1 cellular context compared by ENCODE assay signal in the genomic region with DNA sequence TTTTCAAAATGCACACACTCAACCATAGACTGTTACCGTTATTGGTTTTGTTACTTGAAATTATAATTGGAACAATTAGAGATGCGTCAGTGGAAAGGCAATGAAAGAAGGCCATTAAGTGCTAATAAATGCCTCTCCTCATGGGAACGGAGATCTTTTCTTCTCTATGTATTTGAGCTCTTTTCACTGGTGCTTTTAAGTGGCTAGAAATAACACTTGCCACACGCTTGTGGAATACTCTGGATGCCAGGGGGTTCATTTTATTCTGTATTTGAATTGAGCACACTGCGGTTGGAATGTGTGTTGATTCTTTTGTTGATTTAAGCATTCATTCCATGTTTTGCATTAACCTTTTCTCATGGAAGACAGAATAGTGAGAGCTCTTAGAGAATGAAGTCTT.
TF ChIP-seq lines count a peak whose summit lies in the region.

No MANE protein-coding gene starts in this region.

TF ChIP-seq in K562, 482 proteins besides CTCF, POLR2A, EP300 and RAD21 (continued from another document):
- TF ChIP-seq, protein P1, sequence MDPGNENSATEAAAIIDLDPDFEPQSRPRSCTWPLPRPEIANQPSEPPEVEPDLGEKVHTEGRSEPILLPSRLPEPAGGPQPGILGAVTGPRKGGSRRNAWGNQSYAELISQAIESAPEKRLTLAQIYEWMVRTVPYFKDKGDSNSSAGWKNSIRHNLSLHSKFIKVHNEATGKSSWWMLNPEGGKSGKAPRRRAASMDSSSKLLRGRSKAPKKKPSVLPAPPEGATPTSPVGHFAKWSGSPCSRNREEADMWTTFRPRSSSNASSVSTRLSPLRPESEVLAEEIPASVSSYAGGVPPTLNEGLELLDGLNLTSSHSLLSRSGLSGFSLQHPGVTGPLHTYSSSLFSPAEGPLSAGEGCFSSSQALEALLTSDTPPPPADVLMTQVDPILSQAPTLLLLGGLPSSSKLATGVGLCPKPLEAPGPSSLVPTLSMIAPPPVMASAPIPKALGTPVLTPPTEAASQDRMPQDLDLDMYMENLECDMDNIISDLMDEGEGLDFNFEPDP (CRISPR knock-in tag; IDR thresholded peaks at IDR 0.05): no peak
- TF ChIP-seq PURB (CRISPR knock-in tag; IDR thresholded peaks at IDR 0.05; ENCODE audit: low read depth) (no peak), ZNF239 (CRISPR knock-in tag; IDR thresholded peaks at IDR 0.05) (no peak), ZNF133 (CRISPR knock-in tag; IDR thresholded peaks at IDR 0.05) (no peak), SIN3B (IDR thresholded peaks at IDR 0.05; ENCODE audit: low read depth) (no peak), PHB2 (IDR thresholded peaks at IDR 0.05; ENCODE audit: low read depth) (no peak), ZFP1 (CRISPR knock-in tag; IDR thresholded peaks at IDR 0.05) (no peak), ZNF282 (CRISPR knock-in tag; IDR thresholded peaks at IDR 0.05) (no peak), NR2F6 (CRISPR knock-in tag; IDR thresholded peaks at IDR 0.05) (no peak), ZNF584 (CRISPR knock-in tag; IDR thresholded peaks at IDR 0.05; ENCODE audit: low read depth) (no peak), ZNF217 (CRISPR knock-in tag; IDR thresholded peaks at IDR 0.05) (no peak), NFIC (IDR thresholded peaks at IDR 0.05) (no peak), CBFA2T3 (IDR thresholded peaks at IDR 0.05) (no peak), MECOM (CRISPR knock-in tag; IDR thresholded peaks at IDR 0.05) (no peak)
- TF ChIP-seq, protein P2, sequence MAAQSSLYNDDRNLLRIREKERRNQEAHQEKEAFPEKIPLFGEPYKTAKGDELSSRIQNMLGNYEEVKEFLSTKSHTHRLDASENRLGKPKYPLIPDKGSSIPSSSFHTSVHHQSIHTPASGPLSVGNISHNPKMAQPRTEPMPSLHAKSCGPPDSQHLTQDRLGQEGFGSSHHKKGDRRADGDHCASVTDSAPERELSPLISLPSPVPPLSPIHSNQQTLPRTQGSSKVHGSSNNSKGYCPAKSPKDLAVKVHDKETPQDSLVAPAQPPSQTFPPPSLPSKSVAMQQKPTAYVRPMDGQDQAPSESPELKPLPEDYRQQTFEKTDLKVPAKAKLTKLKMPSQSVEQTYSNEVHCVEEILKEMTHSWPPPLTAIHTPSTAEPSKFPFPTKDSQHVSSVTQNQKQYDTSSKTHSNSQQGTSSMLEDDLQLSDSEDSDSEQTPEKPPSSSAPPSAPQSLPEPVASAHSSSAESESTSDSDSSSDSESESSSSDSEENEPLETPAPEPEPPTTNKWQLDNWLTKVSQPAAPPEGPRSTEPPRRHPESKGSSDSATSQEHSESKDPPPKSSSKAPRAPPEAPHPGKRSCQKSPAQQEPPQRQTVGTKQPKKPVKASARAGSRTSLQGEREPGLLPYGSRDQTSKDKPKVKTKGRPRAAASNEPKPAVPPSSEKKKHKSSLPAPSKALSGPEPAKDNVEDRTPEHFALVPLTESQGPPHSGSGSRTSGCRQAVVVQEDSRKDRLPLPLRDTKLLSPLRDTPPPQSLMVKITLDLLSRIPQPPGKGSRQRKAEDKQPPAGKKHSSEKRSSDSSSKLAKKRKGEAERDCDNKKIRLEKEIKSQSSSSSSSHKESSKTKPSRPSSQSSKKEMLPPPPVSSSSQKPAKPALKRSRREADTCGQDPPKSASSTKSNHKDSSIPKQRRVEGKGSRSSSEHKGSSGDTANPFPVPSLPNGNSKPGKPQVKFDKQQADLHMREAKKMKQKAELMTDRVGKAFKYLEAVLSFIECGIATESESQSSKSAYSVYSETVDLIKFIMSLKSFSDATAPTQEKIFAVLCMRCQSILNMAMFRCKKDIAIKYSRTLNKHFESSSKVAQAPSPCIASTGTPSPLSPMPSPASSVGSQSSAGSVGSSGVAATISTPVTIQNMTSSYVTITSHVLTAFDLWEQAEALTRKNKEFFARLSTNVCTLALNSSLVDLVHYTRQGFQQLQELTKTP (IDR thresholded peaks at IDR 0.05; ENCODE audit: low read depth in 1 of 2, partially characterized antibody in 2 of 2): no peak
- TF ChIP-seq, protein P3, sequence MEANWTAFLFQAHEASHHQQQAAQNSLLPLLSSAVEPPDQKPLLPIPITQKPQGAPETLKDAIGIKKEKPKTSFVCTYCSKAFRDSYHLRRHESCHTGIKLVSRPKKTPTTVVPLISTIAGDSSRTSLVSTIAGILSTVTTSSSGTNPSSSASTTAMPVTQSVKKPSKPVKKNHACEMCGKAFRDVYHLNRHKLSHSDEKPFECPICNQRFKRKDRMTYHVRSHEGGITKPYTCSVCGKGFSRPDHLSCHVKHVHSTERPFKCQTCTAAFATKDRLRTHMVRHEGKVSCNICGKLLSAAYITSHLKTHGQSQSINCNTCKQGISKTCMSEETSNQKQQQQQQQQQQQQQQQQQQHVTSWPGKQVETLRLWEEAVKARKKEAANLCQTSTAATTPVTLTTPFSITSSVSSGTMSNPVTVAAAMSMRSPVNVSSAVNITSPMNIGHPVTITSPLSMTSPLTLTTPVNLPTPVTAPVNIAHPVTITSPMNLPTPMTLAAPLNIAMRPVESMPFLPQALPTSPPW (CRISPR knock-in tag; IDR thresholded peaks at IDR 0.05): no peak
- TF ChIP-seq, protein P4, sequence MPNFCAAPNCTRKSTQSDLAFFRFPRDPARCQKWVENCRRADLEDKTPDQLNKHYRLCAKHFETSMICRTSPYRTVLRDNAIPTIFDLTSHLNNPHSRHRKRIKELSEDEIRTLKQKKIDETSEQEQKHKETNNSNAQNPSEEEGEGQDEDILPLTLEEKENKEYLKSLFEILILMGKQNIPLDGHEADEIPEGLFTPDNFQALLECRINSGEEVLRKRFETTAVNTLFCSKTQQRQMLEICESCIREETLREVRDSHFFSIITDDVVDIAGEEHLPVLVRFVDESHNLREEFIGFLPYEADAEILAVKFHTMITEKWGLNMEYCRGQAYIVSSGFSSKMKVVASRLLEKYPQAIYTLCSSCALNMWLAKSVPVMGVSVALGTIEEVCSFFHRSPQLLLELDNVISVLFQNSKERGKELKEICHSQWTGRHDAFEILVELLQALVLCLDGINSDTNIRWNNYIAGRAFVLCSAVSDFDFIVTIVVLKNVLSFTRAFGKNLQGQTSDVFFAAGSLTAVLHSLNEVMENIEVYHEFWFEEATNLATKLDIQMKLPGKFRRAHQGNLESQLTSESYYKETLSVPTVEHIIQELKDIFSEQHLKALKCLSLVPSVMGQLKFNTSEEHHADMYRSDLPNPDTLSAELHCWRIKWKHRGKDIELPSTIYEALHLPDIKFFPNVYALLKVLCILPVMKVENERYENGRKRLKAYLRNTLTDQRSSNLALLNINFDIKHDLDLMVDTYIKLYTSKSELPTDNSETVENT (CRISPR knock-in tag; IDR thresholded peaks at IDR 0.05): no peak
